ENCODE assay signal across 13 cellular contexts in genomic region chr9:21141427-21141882, GRCh38. TPM values are rescaled to one million over a fixed set of nuclear protein-coding genes. Genes with fewer than 3 reads are reported as not detected.
DNase-seq lines count a peak whose midpoint lies in the region; ATAC-seq, FAIRE-seq and TF ChIP-seq lines count a peak whose summit lies in the region.
"Had no signal": no experiment of that assay in that cellular context is flagged by ENCODE, and none has a peak within 500 bp of the region (broad histone marks: within the 10 kb centered on the region; RNA-seq: fewer than 3 reads in every experiment).

TSS of gene IFNW1 (minus strand) at chr9:21141832. CDS start at chr9:21141570, 262 bp downstream.

- TF ChIP-seq RAD21 in A549 (conservative IDR thresholded peaks at IDR 0.05 in 1 of 2, IDR thresholded peaks at IDR 0.05 in 1 of 2) = no peak

- H3K9me3 ChIP-seq in A549 (no peaks in the 10 kb centered on the region), adipocyte (ENCODE audit: control insufficient read depth, low read length) (no peaks in the 10 kb centered on the region), A673 (ENCODE audit: low read depth, low read length, poor library complexity, severe bottlenecking) (no peaks in the 10 kb centered on the region), heart right ventricle (no peaks in the 10 kb centered on the region)
- H3K9me3 ChIP-seq: pancreas had no signal

- no peak within 1 kb of the TSS for H3K4me3 ChIP-seq in A549
- no peak within 1 kb of the TSS for H3K4me3 ChIP-seq in adipocyte (ENCODE audit: low read length)
- no peak within 1 kb of the TSS for H3K4me3 ChIP-seq in coronary artery
- no peak within 1 kb of the TSS for H3K4me3 ChIP-seq in A673 (ENCODE audit: low read depth, low read length, poor library complexity, severe bottlenecking)
- no peak within 1 kb of the TSS for H3K4me3 ChIP-seq in heart right ventricle
- H3K4me3 ChIP-seq: pancreas had no signal

- no peak within 1 kb of the TSS for H3K4me2 ChIP-seq in A549

- TF ChIP-seq CTCF in A549 (IDR thresholded peaks at IDR 0.05) (no peak), coronary artery (IDR thresholded peaks at IDR 0.05) (no peak), A673 (conservative IDR thresholded peaks at IDR 0.05; ENCODE audit: low read depth, low read length) (no peak), heart right ventricle (IDR thresholded peaks at IDR 0.05) (no peak), progenitor cell of endocrine pancreas (IDR thresholded peaks at IDR 0.05; ENCODE audit: unreplicated experiment) (no peak)

- ATAC-seq in A549 (peak; percentile 88 to 95), GM19025 (IDR thresholded peaks at IDR 0.05; ENCODE audit: low read depth, unreplicated experiment) (peak; percentile 65), HG02870 (IDR thresholded peaks at IDR 0.05; ENCODE audit: unreplicated experiment) (peak; percentile 80), heart right ventricle (no peak)
- ATAC-seq: pancreas had no signal

- intact Hi-C loops in A673 (cut with micrococcal nuclease; ENCODE audit: unreplicated experiment) (no loop called here), heart right ventricle (cut with DNase I) (no loop called here)

- no peak within 1 kb of the TSS for H3K4me3 Mint-ChIP-seq in progenitor cell of endocrine pancreas (ENCODE audit: low read depth)
- H3K4me3 Mint-ChIP-seq: T-helper 2 cell treated with Interferon-gamma antibody and Interleukin-4, amounts not matched to agents 5 μg/mL and 100 μg/mL, for 36 hours had no signal

- WGBS in A549 (ENCODE audit: missing lambda C conversion rate) = 2% methylated on average over 1 of the region's 1 CpG
- WGBS in heart right ventricle, 2 donors = 37 to 40% methylated on average over 1 of the region's 1 CpG

- H3K27ac ChIP-seq in A549 = no peak within 1 kb of the TSS
- no peak within 1 kb of the TSS for H3K27ac ChIP-seq in coronary artery
- no peak within 1 kb of the TSS for H3K27ac ChIP-seq in A673 (ENCODE audit: low read depth, low read length, poor library complexity, severe bottlenecking)
- H3K27ac ChIP-seq in heart right ventricle = no peak within 1 kb of the TSS
- H3K27ac ChIP-seq: pancreas had no signal

- no peak for TF ChIP-seq EP300 in A549 (IDR thresholded peaks at IDR 0.05)

- H3K27me3 ChIP-seq in adipocyte (replicated peaks; ENCODE audit: control insufficient read depth, insufficient read depth, low read length) = no peaks in the 10 kb centered on the region
- no peaks in the 10 kb centered on the region for H3K27me3 ChIP-seq in A673 (replicated peaks; ENCODE audit: insufficient read depth, low read depth, low read length, poor library complexity)
- H3K27me3 ChIP-seq in heart right ventricle = no peaks in the 10 kb centered on the region
- H3K27me3 ChIP-seq: pancreas had no signal

- H3K9me3 Mint-ChIP-seq in progenitor cell of endocrine pancreas (ENCODE audit: low read depth) = no peaks in the 10 kb centered on the region

- no peak within 1 kb of the TSS for H3K9ac ChIP-seq in adipocyte (ENCODE audit: low read length)

- H3K36me3 ChIP-seq in adipocyte (ENCODE audit: control insufficient read depth, insufficient read depth, low read length, severe bottlenecking) = no peaks in the 10 kb centered on the region
- H3K36me3 ChIP-seq in A673 (ENCODE audit: insufficient read depth, low read length, poor library complexity, severe bottlenecking) = no peaks in the 10 kb centered on the region
- H3K36me3 ChIP-seq in heart right ventricle = no peaks in the 10 kb centered on the region
- H3K36me3 ChIP-seq: pancreas had no signal

- no peaks in the 10 kb centered on the region for H3K36me3 Mint-ChIP-seq in progenitor cell of endocrine pancreas (ENCODE audit: insufficient read depth)

- DNase-seq in A549 (ENCODE audit: low read depth in 1 of 2, low spot score in 1 of 2) (peak in 1 of 2 experiments; percentile 10), adipocyte (ENCODE audit: low read depth) (peak; percentile 36), coronary artery (ENCODE audit: low spot score) (no peak), A673 (ENCODE audit: low spot score) (no peak), heart right ventricle (no peak), progenitor cell of endocrine pancreas (ENCODE audit: low spot score, unreplicated experiment) (no peak)
- DNase-seq: aorta, C1 segment of cervical spinal cord, NCI-H1436 treated with DMSO at 0.1 percent for 48 hours, pancreas had no signal

- CTCF ChIA-PET in A549 (lab: Yijun Ruan, JAX) = no interaction called here
- CTCF ChIA-PET in A673 (lab: Charles Lee) = no interaction called here

- POLR2A ChIA-PET in A549 (lab: Yijun Ruan, JAX) = interaction anchor here (0.6 kb wide), 1 partner anchor 16 kb away, joined by 3 read pairs; no protein-coding TSS in a partner anchor
- POLR2A ChIA-PET in A673 (lab: Charles Lee; ENCODE audit: low non-redundant PET) = no interaction called here

- H3K27me3 Mint-ChIP-seq in progenitor cell of endocrine pancreas = no peaks in the 10 kb centered on the region

- H3K4me1 ChIP-seq in A549 = no peaks in the 10 kb centered on the region
- H3K4me1 ChIP-seq in adipocyte (ENCODE audit: control insufficient read depth, insufficient read depth, low read length) = no peaks in the 10 kb centered on the region
- H3K4me1 ChIP-seq in A673 (ENCODE audit: insufficient read depth, low read length, poor library complexity, severe bottlenecking) = no peaks in the 10 kb centered on the region
- H3K4me1 ChIP-seq in heart right ventricle = peaks cover 0 to 16% (median 0%) of the 10 kb centered on the region in 9 donors
- H3K4me1 ChIP-seq: pancreas had no signal

- H3K27ac Mint-ChIP-seq in progenitor cell of endocrine pancreas = no peak within 1 kb of the TSS

- no TSS peak for BruUV-seq in A673 (replicated peaks; lab: Mats Ljungman, UMichigan)

- no peak for TF ChIP-seq POLR2A in A549 (IDR thresholded peaks at IDR 0.05; ENCODE audit: low read length)

- FAIRE-seq in A549 (lab: Jason Lieb, UNC) = no peak
- FAIRE-seq: pancreas had no signal

- H3K4me1 Mint-ChIP-seq in progenitor cell of endocrine pancreas (ENCODE audit: low read depth) = no peaks in the 10 kb centered on the region

TF ChIP-seq in A549, 52 proteins besides CTCF, POLR2A, EP300 and RAD21:
- TF ChIP-seq FOSB (CRISPR knock-in tag; IDR thresholded peaks at IDR 0.05) (no peak), FOXS1 (CRISPR knock-in tag; IDR thresholded peaks at IDR 0.05) (no peak), ZSCAN20 (CRISPR knock-in tag; IDR thresholded peaks at IDR 0.05) (no peak), MAZ (IDR thresholded peaks at IDR 0.05; ENCODE audit: borderline replicate concordance, low read depth, low read length) (no peak), HEYL (CRISPR knock-in tag; IDR thresholded peaks at IDR 0.05) (no peak), CHD4 (IDR thresholded peaks at IDR 0.05; ENCODE audit: borderline replicate concordance) (no peak), HOXB5 (CRISPR knock-in tag; IDR thresholded peaks at IDR 0.05) (no peak)
- TF ChIP-seq, protein P1, sequence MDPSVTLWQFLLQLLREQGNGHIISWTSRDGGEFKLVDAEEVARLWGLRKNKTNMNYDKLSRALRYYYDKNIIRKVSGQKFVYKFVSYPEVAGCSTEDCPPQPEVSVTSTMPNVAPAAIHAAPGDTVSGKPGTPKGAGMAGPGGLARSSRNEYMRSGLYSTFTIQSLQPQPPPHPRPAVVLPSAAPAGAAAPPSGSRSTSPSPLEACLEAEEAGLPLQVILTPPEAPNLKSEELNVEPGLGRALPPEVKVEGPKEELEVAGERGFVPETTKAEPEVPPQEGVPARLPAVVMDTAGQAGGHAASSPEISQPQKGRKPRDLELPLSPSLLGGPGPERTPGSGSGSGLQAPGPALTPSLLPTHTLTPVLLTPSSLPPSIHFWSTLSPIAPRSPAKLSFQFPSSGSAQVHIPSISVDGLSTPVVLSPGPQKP (IDR thresholded peaks at IDR 0.05; ENCODE audit: low read depth, low read length) = no peak

RNA-seq across cellular contexts. Expression of gene IFNW1, which starts in this region (rescaled TPM):
- polyA plus RNA-seq in A549 (2011; rRNA removed) (not detected in 2 replicates), A549 (2017; fragmentation: RNase III; extraction: RNeasy Plus Mini Kit Qiagen cat#74134 plus additional on column Dnase treatment) (not detected in 3 replicates), heart right ventricle (not detected)
- polyA plus RNA-seq in A549 (2012; cell fraction: cytosol; rRNA removed) = not detected in 2 replicates
- not detected in 2 replicates for polyA plus RNA-seq in A549 (2012; cell fraction: nucleus; rRNA removed)
- polyA minus RNA-seq in A549 (2011; rRNA and poly(A)+ RNA removed) = not detected in 2 replicates
- total RNA-seq in A673 (2021) (not detected in 2 replicates), heart right ventricle (not detected), progenitor cell of endocrine pancreas (not detected in 2 replicates)
- total RNA-seq: aorta, pancreas had no signal
- polyA plus RNA-seq: aorta, pancreas had no signal

Comparison
In these comparisons a context has a peak if more than half of its experiments do, and no peak if none do; other contexts are left out.
1. Peak in ATAC-seq in A549; RNA of the gene not detected or under 1 TPM.
2. ATAC-seq: peak in GM19025 (single experiment) and HG02870 (single experiment); none in heart right ventricle (0 of 8).